Comparison of ENCODE assay signal across 1 cellular context in the genomic region with DNA sequence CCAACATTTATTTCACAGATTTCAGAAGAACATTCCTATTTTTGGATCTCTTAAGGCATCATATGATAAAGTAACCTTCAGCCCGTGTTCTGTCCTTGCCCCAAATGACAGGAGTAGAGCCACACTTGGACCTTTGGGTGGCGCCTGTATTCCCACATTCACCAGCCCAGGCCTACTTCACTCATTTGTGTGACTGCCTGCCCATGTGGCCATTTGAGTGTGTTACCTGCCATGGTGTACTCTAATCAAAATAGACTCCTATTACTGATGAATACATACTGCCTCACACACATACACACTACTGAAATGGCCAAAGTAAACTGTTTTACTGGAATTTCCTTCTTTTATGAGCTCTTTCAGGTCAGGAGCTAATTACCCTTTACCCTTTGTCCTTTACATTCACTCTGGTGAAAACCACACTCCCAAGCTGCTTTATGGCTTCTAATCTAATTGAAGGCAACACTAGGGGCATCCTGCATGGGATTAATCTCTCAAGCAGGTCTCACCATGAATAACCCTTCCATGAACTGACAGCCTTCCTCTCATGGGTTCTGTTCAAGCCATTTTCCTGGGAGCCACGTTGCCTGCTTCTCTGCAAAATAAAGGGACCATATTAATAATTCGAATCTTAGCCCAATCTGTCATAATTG.
TF ChIP-seq lines count a peak whose summit lies in the region.

No MANE protein-coding gene starts in this region.

TF ChIP-seq in GM23338, 12 proteins besides CTCF, POLR2A, EP300 and RAD21 (continued from another document):
- TF ChIP-seq ETS1 (IDR thresholded peaks at IDR 0.05) (no peak), EZH2phosphoT487 (IDR thresholded peaks at IDR 0.05; ENCODE audit: unreplicated experiment) (no peak), EZH2 (IDR thresholded peaks at IDR 0.05; ENCODE audit: low read depth, unreplicated experiment) (no peak), CREB1 (CRISPR knock-in tag; IDR thresholded peaks at IDR 0.05; ENCODE audit: low read depth) (no peak)
